Comparison of ENCODE assay signal across 16 cellular contexts in genomic region chr20:57259179-57260021, GRCh38. TPM values are rescaled to one million over a fixed set of nuclear protein-coding genes. Genes with fewer than 3 reads are reported as not detected.
DNase-seq lines count a peak whose midpoint lies in the region; ATAC-seq, FAIRE-seq and TF ChIP-seq lines count a peak whose summit lies in the region.
"Had no signal": no experiment of that assay in that cellular context is flagged by ENCODE, and none has a peak within 500 bp of the region (broad histone marks: within the 10 kb centered on the region; RNA-seq: fewer than 3 reads in every experiment).

No MANE protein-coding gene starts in this region.

- POLR2A ChIA-PET in GM10248 (lab: Yijun Ruan, JAX) = no interaction called here

- H2AFZ ChIP-seq in neural progenitor cell (replicated peaks) = no peak overlapping the region

- peaks cover 76% of the 10 kb centered on the region for H3K4me1 ChIP-seq in neural progenitor cell

- no peak overlapping the region for H3K4me3 ChIP-seq in neural progenitor cell
- H3K4me3 ChIP-seq: right lobe of liver, vagina had no signal

- H3K4me3 Mint-ChIP-seq in neural progenitor cell = peak overlapping the region; percentile 75
- H3K4me3 Mint-ChIP-seq: activated naive CD4-positive, alpha-beta T cell treated with anti-CD3 and anti-CD28 coated beads, Interleukin-2, amount 10 ng/mL, durations not matched to agents 7 days and 5 days; stimulated activated effector memory CD8-positive, alpha-beta T cell treated with anti-CD3 and anti-CD28 coated beads, Interleukin-12 subunit alpha, Interleukin-12 subunit beta, amount 100 ng/mL, for 72 hours had no signal

- H3F3A ChIP-seq in neural progenitor cell (ENCODE audit: low read depth) = peaks cover 54% of the 10 kb centered on the region

- peak; percentile 89 for FAIRE-seq in HTR-8/SVneo (lab: Jason Lieb, UNC)

- H3K27ac ChIP-seq in neural progenitor cell = no peak overlapping the region
- H3K27ac ChIP-seq: right lobe of liver, vagina had no signal

- peaks cover 77% of the 10 kb centered on the region for H3K79me2 ChIP-seq in neural progenitor cell (ENCODE audit: low read depth)

- H3K36me3 ChIP-seq in neural progenitor cell = no peaks in the 10 kb centered on the region
- H3K36me3 ChIP-seq: right lobe of liver, vagina had no signal

- H3K4me1 Mint-ChIP-seq in neural progenitor cell = peaks cover 85% of the 10 kb centered on the region
- H3K4me1 Mint-ChIP-seq: activated naive CD4-positive, alpha-beta T cell treated with anti-CD3 and anti-CD28 coated beads, Interleukin-2, amount 10 ng/mL, durations not matched to agents 7 days and 5 days; stimulated activated effector memory CD8-positive, alpha-beta T cell treated with anti-CD3 and anti-CD28 coated beads, Interleukin-12 subunit alpha, Interleukin-12 subunit beta, amount 100 ng/mL, for 72 hours had no signal

- DNase-seq in HTR-8/SVneo (ENCODE audit: insufficient read length, low spot score) (no peak), NCI-H82 (lab: John Stamatoyannopoulos, UW) (peak; percentile 79), neural progenitor cell (ENCODE audit: low spot score) (peak; percentile 65), GM10248 (ENCODE audit: extremely low spot score) (no peak)
- no peak for DNase-seq in NK-92 treated with Interleukin-12 subunit alpha and Interleukin-12 subunit beta, amount 100 ng/mL, for 24 hours (lab: John Stamatoyannopoulos, UW)
- DNase-seq in activated CD4-positive, alpha-beta T cell treated with anti-CD3 and anti-CD28 coated beads for 1 hour = no peak
- DNase-seq: activated CD8-positive, alpha-beta memory T cell treated with anti-CD3 and anti-CD28 coated beads, Interleukin-2, amount 50 U/mL, for 48 hours; activated naive CD4-positive, alpha-beta T cell treated with anti-CD3 and anti-CD28 coated beads, Interleukin-2, amount 10 ng/mL, durations not matched to agents 7 days and 5 days; central memory CD4-positive, alpha-beta T cell; DND-41; right lobe of liver; stimulated activated CD4-positive, alpha-beta T cell treated with anti-CD3 and anti-CD28 coated beads, Interleukin-4, amount 100 ng/mL, for 4 hours had no signal

- H3K27me3 ChIP-seq in neural progenitor cell = peaks cover 1% of the 10 kb centered on the region
- H3K27me3 ChIP-seq: right lobe of liver, vagina had no signal

- peaks cover 4% of the 10 kb centered on the region for H3K36me3 Mint-ChIP-seq in neural progenitor cell
- H3K36me3 Mint-ChIP-seq: activated naive CD4-positive, alpha-beta T cell treated with anti-CD3 and anti-CD28 coated beads, Interleukin-2, amount 10 ng/mL, durations not matched to agents 7 days and 5 days; stimulated activated effector memory CD8-positive, alpha-beta T cell treated with anti-CD3 and anti-CD28 coated beads, Interleukin-12 subunit alpha, Interleukin-12 subunit beta, amount 100 ng/mL, for 72 hours had no signal

- H3K27ac Mint-ChIP-seq in neural progenitor cell = peak overlapping the region; percentile 91
- H3K27ac Mint-ChIP-seq: activated naive CD4-positive, alpha-beta T cell treated with anti-CD3 and anti-CD28 coated beads, Interleukin-2, amount 10 ng/mL, durations not matched to agents 7 days and 5 days; stimulated activated effector memory CD8-positive, alpha-beta T cell treated with anti-CD3 and anti-CD28 coated beads, Interleukin-12 subunit alpha, Interleukin-12 subunit beta, amount 100 ng/mL, for 72 hours had no signal

- H3K27me3 Mint-ChIP-seq in neural progenitor cell (ENCODE audit: insufficient read depth, low read depth) = peaks cover 7% of the 10 kb centered on the region

- H3K4me2 ChIP-seq in neural progenitor cell = peak overlapping the region; percentile 97

- H4K20me1 ChIP-seq in neural progenitor cell (ENCODE audit: low read depth) = peaks cover 70% of the 10 kb centered on the region

- no peak overlapping the region for H3K9ac ChIP-seq in neural progenitor cell

- no peaks in the 10 kb centered on the region for H3K9me3 ChIP-seq in neural progenitor cell (ENCODE audit: low read depth)
- H3K9me3 ChIP-seq: right lobe of liver, vagina had no signal

- CTCF ChIA-PET in GM10248 (lab: Yijun Ruan, JAX) = interaction anchor here (1.1 to 1.3 kb wide), 2 partner anchors 20 to 709 kb away, joined by 3 read pairs; no protein-coding TSS in a partner anchor

- TF ChIP-seq CTCF in neural progenitor cell (IDR thresholded peaks at IDR 0.05) (no peak), GM10248 (IDR thresholded peaks at IDR 0.05; ENCODE audit: control extremely low read depth, extremely low read depth, low read depth, missing control alignments) (no peak)

- no peaks in the 10 kb centered on the region for H3K9me3 Mint-ChIP-seq in neural progenitor cell
- H3K9me3 Mint-ChIP-seq: activated naive CD4-positive, alpha-beta T cell treated with anti-CD3 and anti-CD28 coated beads, Interleukin-2, amount 10 ng/mL, durations not matched to agents 7 days and 5 days; stimulated activated effector memory CD8-positive, alpha-beta T cell treated with anti-CD3 and anti-CD28 coated beads, Interleukin-12 subunit alpha, Interleukin-12 subunit beta, amount 100 ng/mL, for 72 hours had no signal

- peak; percentile 81 for ATAC-seq in esophagus mucosa
- no peak for ATAC-seq in HG03571 (IDR thresholded peaks at IDR 0.05; ENCODE audit: unreplicated experiment)
- ATAC-seq: right lobe of liver; stimulated activated effector memory CD8-positive, alpha-beta T cell treated with anti-CD3 and anti-CD28 coated beads, Interleukin-12 subunit alpha, Interleukin-12 subunit beta, amount 100 ng/mL, for 72 hours had no signal

RNA-seq across cellular contexts. Expression of gene BMP7, which starts 7.0 kb away (rescaled TPM):
- total RNA-seq in esophagus mucosa (34.2 TPM), neural progenitor cell (ENCODE audit: low replicate concordance) (11.2 and 31.1 TPM in 2 replicates)
- total RNA-seq: right lobe of liver had no signal

Comparison
In these comparisons a context has a peak if more than half of its experiments do, and no peak if none do; other contexts are left out.
1. DNase-seq: peak in NCI-H82 (single experiment) and neural progenitor cell (single experiment); none in HTR-8/SVneo (single experiment), GM10248 (single experiment), NK-92 treated with Interleukin-12 subunit alpha and Interleukin-12 subunit beta, amount 100 ng/mL, for 24 hours (single experiment) and activated CD4-positive, alpha-beta T cell treated with anti-CD3 and anti-CD28 coated beads for 1 hour (single experiment).